30 cellular contexts compared by ENCODE assay signal in genomic region chr9:137726764-137727163, GRCh38.
"Had no signal": no experiment of that assay in that cellular context is flagged by ENCODE, and none has a peak within 500 bp of the region (broad histone marks: within the 10 kb centered on the region; RNA-seq: fewer than 3 reads in every experiment).

No MANE protein-coding gene starts in this region.

- ATAC-seq: activated CD4-positive, alpha-beta T cell treated with anti-CD3 and anti-CD28 coated beads for 36 hours; activated CD4-positive, CD25-positive, alpha-beta regulatory T cell treated with anti-CD3 and anti-CD28 coated beads, Interleukin-2, amount 50 U/mL, for 24 hours; activated CD8-positive, alpha-beta T cell treated with anti-CD3 and anti-CD28 coated beads, Interleukin-2, amount 10 ng/mL, durations not matched to agents 7 days and 5 days; Panc1 had no signal

- H3K27me3 Mint-ChIP-seq: activated CD4-positive, alpha-beta T cell treated with anti-CD3 and anti-CD28 coated beads for 36 hours; activated CD4-positive, alpha-beta T cell treated with anti-CD3 and anti-CD28 coated beads, Interleukin-2, amount 10 ng/mL, durations not matched to agents 7 days and 5 days; activated naive CD8-positive, alpha-beta T cell treated with anti-CD3 and anti-CD28 coated beads, Interleukin-2, amount 10 ng/mL, durations not matched to agents 7 days and 5 days; brain had no signal

- H3K27ac Mint-ChIP-seq: activated CD4-positive, alpha-beta T cell treated with anti-CD3 and anti-CD28 coated beads for 36 hours; activated naive CD8-positive, alpha-beta T cell treated with anti-CD3 and anti-CD28 coated beads, Interleukin-2, amount 10 ng/mL, durations not matched to agents 7 days and 5 days; T-helper 2 cell treated with Interferon-gamma antibody and Interleukin-4, amounts not matched to agents 5 μg/mL and 100 μg/mL, for 36 hours had no signal

- H3K9me3 ChIP-seq: adrenal gland, MG63 had no signal

- H3K27ac ChIP-seq: adrenal gland, SJCRH30, SK-N-MC had no signal

- H3K4me3 Mint-ChIP-seq: activated CD4-positive, alpha-beta T cell treated with anti-CD3 and anti-CD28 coated beads for 36 hours; activated CD4-positive, alpha-beta T cell treated with anti-CD3 and anti-CD28 coated beads, Interleukin-2, amount 10 ng/mL, durations not matched to agents 7 days and 5 days; activated CD8-positive, alpha-beta T cell treated with anti-CD3 and anti-CD28 coated beads, Interleukin-2, amount 10 ng/mL, durations not matched to agents 7 days and 5 days; activated naive CD8-positive, alpha-beta T cell treated with anti-CD3 and anti-CD28 coated beads, Interleukin-2, amount 10 ng/mL, durations not matched to agents 7 days and 5 days; brain; T-helper 2 cell treated with Interferon-gamma antibody and Interleukin-4, amounts not matched to agents 5 μg/mL and 100 μg/mL, for 36 hours had no signal

- H3K4me1 ChIP-seq: SJCRH30 had no signal

- H3K27me3 ChIP-seq: adrenal gland, MG63, SJCRH30 had no signal

- DNase-seq: activated CD4-positive, alpha-beta T cell treated with anti-CD3 and anti-CD28 coated beads for 36 hours; activated CD4-positive, alpha-beta T cell treated with anti-CD3 and anti-CD28 coated beads, Interleukin-2, amount 10 ng/mL, durations not matched to agents 7 days and 5 days; activated CD4-positive, alpha-beta T cell treated with anti-CD3 and anti-CD28 coated beads, Interleukin-2, amount 50 U/mL, for 48 hours; activated CD8-positive, alpha-beta memory T cell treated with anti-CD3 and anti-CD28 coated beads, Interleukin-2, amount 50 U/mL, for 48 hours; activated CD8-positive, alpha-beta T cell treated with anti-CD3 and anti-CD28 coated beads, Interleukin-2, amount 10 ng/mL, durations not matched to agents 7 days and 5 days; activated effector memory CD4-positive, alpha-beta T cell treated with anti-CD3 and anti-CD28 coated beads, Interleukin-2, amount 50 U/mL, for 16 hours; activated naive CD4-positive, alpha-beta T cell; activated naive CD4-positive, alpha-beta T cell treated with anti-CD3 and anti-CD28 coated beads, Interleukin-2, amount 50 U/mL, for 16 hours; activated naive CD8-positive, alpha-beta T cell treated with anti-CD3 and anti-CD28 coated beads, Interleukin-2, amount 10 ng/mL, durations not matched to agents 7 days and 5 days; activated T-cell treated with anti-CD3 and anti-CD28 coated beads, Interleukin-2, amount 50 U/mL, for 48 hours; adrenal gland; caudate nucleus; Kasumi-1; KG1; MG63; NCI-H1048; NCI-H1105 treated with DMSO at 0.1 percent for 48 hours; NCI-H1436; NCI-H1694; NCI-H1930; NCI-H2081 treated with DMSO at 0.1 percent for 48 hours; NCI-H345; NCI-H524 treated with DMSO at 0.1 percent for 48 hours; SHP77; SJCRH30 had no signal

- H3K4me3 ChIP-seq: adrenal gland, MG63, SJCRH30, SK-N-MC had no signal
